Comparison of ENCODE assay signal across 13 cellular contexts in the genomic region with DNA sequence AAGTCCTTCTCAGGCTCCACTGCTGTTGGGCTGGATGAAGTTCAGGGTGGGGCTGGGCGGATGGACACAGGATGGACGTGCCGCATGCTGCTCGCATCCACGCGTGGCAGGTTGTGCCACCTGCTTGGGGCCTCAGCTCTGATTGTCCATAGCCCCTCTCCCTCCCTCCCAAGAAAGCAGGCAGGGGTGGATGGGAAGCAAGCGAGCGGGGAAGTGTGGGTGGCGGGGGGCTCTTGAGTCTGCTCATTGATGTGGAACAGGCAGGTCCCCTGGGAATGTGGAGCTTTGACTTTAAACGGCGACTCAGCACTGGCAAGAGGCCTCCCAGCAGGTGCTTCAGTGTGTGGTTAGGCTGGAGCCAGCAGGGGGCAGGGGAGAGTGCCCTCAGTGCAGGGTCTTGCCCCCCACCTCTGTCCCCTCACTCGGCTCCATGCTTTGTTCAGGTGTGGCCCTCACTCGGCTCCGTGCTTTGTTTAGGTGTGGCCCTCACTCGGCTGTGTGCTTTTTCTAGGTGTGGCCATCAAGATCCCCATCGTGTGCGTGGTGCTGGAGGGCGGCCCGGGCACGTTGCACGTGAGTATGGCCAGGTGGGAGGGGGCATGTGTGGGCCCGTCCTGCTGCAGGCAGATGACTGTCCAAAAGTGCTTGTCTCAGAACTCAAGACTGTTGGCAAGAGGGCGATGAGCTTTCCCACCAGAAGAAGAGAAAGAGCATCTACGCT. TPM values are rescaled to one million over a fixed set of nuclear protein-coding genes. Genes with fewer than 3 reads are reported as not detected.
DNase-seq lines count a peak whose midpoint lies in the region; FAIRE-seq and TF ChIP-seq lines count a peak whose summit lies in the region.
"Had no signal": no experiment of that assay in that cellular context is flagged by ENCODE, and none has a peak within 500 bp of the region (broad histone marks: within the 10 kb centered on the region; RNA-seq: fewer than 3 reads in every experiment).

No MANE protein-coding gene starts in this region.

- no peak for FAIRE-seq in kidney (lab: Jason Lieb, UNC)

- no peak overlapping the region for H3K9ac ChIP-seq in kidney (ENCODE audit: low read length in 2 of 2)

- H3K4me3 ChIP-seq in kidney (ENCODE audit: low read length in 2 of 2) (no peak overlapping the region), esophagus muscularis mucosa (no peak overlapping the region)

- peaks cover 0 to 77% (median 3%) of the 10 kb centered on the region in 4 donors for H3K27me3 ChIP-seq in esophagus muscularis mucosa

- H3K9me3 ChIP-seq in kidney (ENCODE audit: control insufficient read depth in 1 of 2, low read length in 2 of 2) (no peaks in the 10 kb centered on the region), esophagus muscularis mucosa (no peaks in the 10 kb centered on the region)

- 91% methylated on average over 11 of the region's 24 CpGs for WGBS in esophagus muscularis mucosa

- TF ChIP-seq CTCF in GM12872 (IDR thresholded peaks at IDR 0.05; ENCODE audit: insufficient read depth, low read depth, low read length): 0 out of 3 replicates have a peak, but pooled peaks have one; percentile 26
- no peak for TF ChIP-seq CTCF in kidney (IDR thresholded peaks at IDR 0.05; ENCODE audit: borderline replicate concordance, extremely low read depth, insufficient read depth)
- TF ChIP-seq CTCF in esophagus muscularis mucosa (IDR thresholded peaks at IDR 0.05): no peak

- DNase-seq in AG20443 (ENCODE audit: low spot score) (peak; percentile 9), NCI-H69 (lab: John Stamatoyannopoulos, UW) (peak; percentile 48), kidney (peak; percentile 59), NK-92 (lab: John Stamatoyannopoulos, UW; ENCODE audit: unreplicated experiment) (no peak), HCEC 1CT (no peak), epidermal melanocyte (ENCODE audit: insufficient read length, low spot score) (no peak), esophagus muscularis mucosa (ENCODE audit: extremely low spot score) (no peak)
- DNase-seq: activated naive CD8-positive, alpha-beta T cell treated with anti-CD3 and anti-CD28 coated beads, Interleukin-2, amount 50 U/mL, for 24 hours; CD4-positive, CD25-positive, alpha-beta regulatory T cell; foreskin fibroblast; stimulated activated naive B cell treated with anti-CD40 and anti-IgM and Interleukin-4, amounts not matched to agents 10 μg/mL and 1 μg/mL and 100 μg/mL, for 72 hours had no signal

- no peaks in the 10 kb centered on the region for H3K4me1 ChIP-seq in kidney (ENCODE audit: control insufficient read depth in 1 of 2, insufficient read depth in 1 of 2, low read depth in 1 of 2, low read length in 2 of 2)
- H3K4me1 ChIP-seq in esophagus muscularis mucosa: no peaks in the 10 kb centered on the region

- H3K36me3 ChIP-seq in kidney (ENCODE audit: control insufficient read depth in 1 of 2, insufficient read depth in 2 of 2, low read length in 2 of 2) (no peaks in the 10 kb centered on the region), esophagus muscularis mucosa (no peaks in the 10 kb centered on the region)

- TF ChIP-seq POLR2A in esophagus muscularis mucosa (IDR thresholded peaks at IDR 0.05; ENCODE audit: low read depth): no peak

- intact Hi-C loops in kidney (cut with DNase I): no loop called here
- intact Hi-C loops in esophagus muscularis mucosa (cut with DNase I): no loop called here

- H3K27ac ChIP-seq in kidney (ENCODE audit: low read depth in 2 of 2, low read length in 2 of 2) (no peak overlapping the region), esophagus muscularis mucosa (replicated peaks in 1 of 4) (no peak overlapping the region)

- no peak for TF ChIP-seq EP300 in esophagus muscularis mucosa (IDR thresholded peaks at IDR 0.05)

RNA-seq across cellular contexts. Expression of a gene that starts 23.9 kb away (rescaled TPM):
- total RNA-seq in kidney (11.5 TPM), esophagus muscularis mucosa (1 to 10 TPM; 1.6 to 3.5 (median 2.7) TPM)
- 2.0 TPM for polyA plus RNA-seq in kidney (ENCODE audit: insufficient read depth, low read depth, low replicate concordance)
- total RNA-seq: osteocyte had no signal

RNA-seq across cellular contexts. Expression of a gene that starts 38.2 kb away (rescaled TPM):
- 23.3 TPM for total RNA-seq in kidney
- 45.3 TPM for polyA plus RNA-seq in kidney (ENCODE audit: insufficient read depth, low read depth, low replicate concordance)
- 10 to 100 TPM; 26.6 to 43.5 (median 32.3) TPM for total RNA-seq in esophagus muscularis mucosa

Comparison
In these comparisons a context has a peak if more than half of its experiments do, and no peak if none do; other contexts are left out.
1. DNase-seq: peak in AG20443 (single experiment), NCI-H69 (single experiment) and kidney (single experiment); none in NK-92 (single experiment), HCEC 1CT (single experiment), epidermal melanocyte (single experiment) and esophagus muscularis mucosa (single experiment).